Comparison of ENCODE assay signal across 14 cellular contexts in genomic region chr14:89531661-89532335, GRCh38.
"Had no signal": no experiment of that assay in that cellular context is flagged by ENCODE, and none has a peak within 500 bp of the region (broad histone marks: within the 10 kb centered on the region; RNA-seq: fewer than 3 reads in every experiment).

No MANE protein-coding gene starts in this region.

- H3K9me3 ChIP-seq: vagina had no signal

- DNase-seq: activated B cell treated with CpG ODN at 0.5 μM for 24 hours; activated CD4-positive, alpha-beta T cell treated with anti-CD3 and anti-CD28 coated beads, Interleukin-2, amount 50 U/mL, for 1 hour; activated CD8-positive, alpha-beta memory T cell treated with anti-CD3 and anti-CD28 coated beads for 24 hours; activated gamma-delta T cell treated with Interleukin-2 at 50 U/mL for 16 hours; heart left ventricle; immature natural killer cell; ovary; substantia nigra; T-helper 2 cell had no signal

- H3K9me3 Mint-ChIP-seq: immature natural killer cell had no signal

- H3K27me3 ChIP-seq: heart left ventricle, neural progenitor cell, ovary, tibial nerve, vagina had no signal

- H3K27me3 Mint-ChIP-seq: activated B cell treated with CpG ODN at 0.5 μM for 24 hours had no signal

- H3K27ac Mint-ChIP-seq: activated B cell treated with CpG ODN at 0.5 μM for 24 hours, neural progenitor cell had no signal

- H3K27ac ChIP-seq: epithelial cell of prostate, heart left ventricle, neural progenitor cell, ovary, tibial nerve, vagina had no signal

- H3K9ac ChIP-seq: neural progenitor cell had no signal

- H3K4me3 ChIP-seq: heart left ventricle, neural progenitor cell, ovary, tibial nerve, vagina had no signal

- H2AFZ ChIP-seq: neural progenitor cell had no signal

- H3K4me3 Mint-ChIP-seq: activated B cell treated with CpG ODN at 0.5 μM for 24 hours, immature natural killer cell, neural progenitor cell had no signal

- H3K4me2 ChIP-seq: neural progenitor cell had no signal

- H3K36me3 Mint-ChIP-seq: neural progenitor cell had no signal

- H3K36me3 ChIP-seq: heart left ventricle, neural progenitor cell, ovary, tibial nerve, vagina had no signal

- ATAC-seq: heart left ventricle, sciatic nerve had no signal
